Comparison of ENCODE assay signal across 12 cellular contexts in the genomic region with DNA sequence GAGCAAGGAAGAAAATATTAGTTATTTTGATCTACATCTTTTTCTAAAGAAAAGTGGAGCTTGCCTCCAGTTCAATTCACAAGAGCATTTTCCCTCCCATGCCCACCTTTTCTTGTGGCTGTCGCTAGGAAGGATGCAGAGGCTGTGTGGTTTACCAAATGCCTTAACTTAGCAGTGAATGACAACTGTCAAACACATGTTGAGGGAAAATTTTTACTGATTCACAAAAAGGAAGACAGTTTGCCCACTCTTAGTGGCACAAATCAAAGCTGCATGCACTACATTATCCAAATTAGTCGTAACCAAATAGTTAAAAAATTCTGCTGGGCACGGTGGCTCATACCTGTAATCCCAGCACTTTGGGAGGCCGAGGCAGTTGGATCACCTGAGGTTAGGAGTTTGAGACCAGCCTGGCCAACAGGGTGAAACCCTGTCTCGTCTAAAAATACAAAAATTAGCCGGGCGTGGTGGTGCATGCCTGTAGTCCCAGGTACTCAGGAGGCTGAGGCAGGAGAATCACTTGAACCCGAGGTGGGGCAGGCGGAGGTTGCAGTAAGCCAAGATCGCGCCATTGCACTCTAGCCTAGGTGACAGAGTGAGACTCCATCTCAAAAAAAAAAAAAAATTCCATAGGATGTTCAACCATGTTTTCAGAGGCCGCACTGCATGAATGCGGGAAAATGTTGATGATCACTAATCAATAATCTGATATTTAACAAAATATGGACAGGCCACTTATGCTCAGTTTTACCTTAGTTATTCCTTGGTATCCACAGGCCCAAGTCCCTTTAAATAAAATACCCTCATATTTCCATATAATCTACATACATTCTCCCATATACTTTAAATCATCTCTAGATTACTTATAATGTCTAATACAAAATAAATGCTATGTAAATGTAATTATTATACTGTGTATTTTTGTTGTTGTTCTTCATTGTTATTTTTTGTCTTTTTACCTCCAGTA. TPM values are rescaled to one million over a fixed set of nuclear protein-coding genes. Genes with fewer than 3 reads are reported as not detected.
DNase-seq lines count a peak whose midpoint lies in the region; ATAC-seq and TF ChIP-seq lines count a peak whose summit lies in the region.
"Had no signal": no experiment of that assay in that cellular context is flagged by ENCODE, and none has a peak within 500 bp of the region (broad histone marks: within the 10 kb centered on the region; RNA-seq: fewer than 3 reads in every experiment).

No MANE protein-coding gene starts in this region.

- peaks cover 79% of the 10 kb centered on the region for H3K4me1 Mint-ChIP-seq in activated T-cell treated with anti-CD3 and anti-CD28 coated beads, Interleukin-2, amount 50 U/mL, for 24 hours (ENCODE audit: low read depth)
- peaks cover 73% of the 10 kb centered on the region for H3K4me1 Mint-ChIP-seq in activated naive CD8-positive, alpha-beta T cell treated with anti-CD3 and anti-CD28 coated beads, Interleukin-2, amount 50 U/mL, for 24 hours
- peaks cover 8% of the 10 kb centered on the region for H3K4me1 Mint-ChIP-seq in neural crest cell

- no peak overlapping the region for H3K4me3 ChIP-seq in Jurkat, Clone E6-1 (ENCODE audit: low read length)

- peaks cover 100% of the 10 kb centered on the region for H3K36me3 Mint-ChIP-seq in activated T-cell treated with anti-CD3 and anti-CD28 coated beads, Interleukin-2, amount 50 U/mL, for 24 hours (ENCODE audit: low read depth)
- H3K36me3 Mint-ChIP-seq in activated naive CD8-positive, alpha-beta T cell treated with anti-CD3 and anti-CD28 coated beads, Interleukin-2, amount 50 U/mL, for 24 hours (ENCODE audit: low read depth): peaks cover 88% of the 10 kb centered on the region
- peaks cover 23% of the 10 kb centered on the region for H3K36me3 Mint-ChIP-seq in neural crest cell (ENCODE audit: low read depth)

- H3K27me3 Mint-ChIP-seq in activated T-cell treated with anti-CD3 and anti-CD28 coated beads, Interleukin-2, amount 50 U/mL, for 24 hours: no peaks in the 10 kb centered on the region
- no peaks in the 10 kb centered on the region for H3K27me3 Mint-ChIP-seq in activated naive CD8-positive, alpha-beta T cell treated with anti-CD3 and anti-CD28 coated beads, Interleukin-2, amount 50 U/mL, for 24 hours
- H3K27me3 Mint-ChIP-seq in neural crest cell (ENCODE audit: low read depth): peaks cover 3% of the 10 kb centered on the region
- H3K27me3 Mint-ChIP-seq: activated B cell treated with CpG ODN at 0.5 μM for 24 hours had no signal

- ATAC-seq in activated naive CD8-positive, alpha-beta T cell treated with anti-CD3 and anti-CD28 coated beads, Interleukin-2, amount 50 U/mL, for 24 hours: peak; percentile 18
- no peak for ATAC-seq in GM18907 (IDR thresholded peaks at IDR 0.05; ENCODE audit: unreplicated experiment)
- ATAC-seq: left lobe of liver had no signal

- no peaks in the 10 kb centered on the region for H3K9me3 Mint-ChIP-seq in activated T-cell treated with anti-CD3 and anti-CD28 coated beads, Interleukin-2, amount 50 U/mL, for 24 hours
- no peaks in the 10 kb centered on the region for H3K9me3 Mint-ChIP-seq in activated naive CD8-positive, alpha-beta T cell treated with anti-CD3 and anti-CD28 coated beads, Interleukin-2, amount 50 U/mL, for 24 hours
- H3K9me3 Mint-ChIP-seq in neural crest cell: no peaks in the 10 kb centered on the region
- H3K9me3 Mint-ChIP-seq: activated B cell treated with CpG ODN at 0.5 μM for 24 hours had no signal

- peak overlapping the region; percentile 84 for H3K27ac Mint-ChIP-seq in activated T-cell treated with anti-CD3 and anti-CD28 coated beads, Interleukin-2, amount 50 U/mL, for 24 hours
- peak overlapping the region; percentile 67 for H3K27ac Mint-ChIP-seq in activated naive CD8-positive, alpha-beta T cell treated with anti-CD3 and anti-CD28 coated beads, Interleukin-2, amount 50 U/mL, for 24 hours
- H3K27ac Mint-ChIP-seq in neural crest cell (ENCODE audit: unreplicated experiment): no peak overlapping the region
- H3K27ac Mint-ChIP-seq: activated B cell treated with CpG ODN at 0.5 μM for 24 hours had no signal

- no peak for DNase-seq in activated T-cell treated with anti-CD3 and anti-CD28 coated beads, Interleukin-2, amount 50 U/mL, for 24 hours
- no peak for DNase-seq in activated T-cell treated with anti-CD3 and anti-CD28 coated beads, Interleukin-2, amount 50 U/mL, for 48 hours
- peak; percentile 89 for DNase-seq in Jurkat, Clone E6-1 (ENCODE audit: low read depth, low spot score)
- no peak for DNase-seq in activated naive CD8-positive, alpha-beta T cell treated with anti-CD3 and anti-CD28 coated beads, Interleukin-2, amount 50 U/mL, for 24 hours
- DNase-seq in neural crest cell (ENCODE audit: low read depth, low spot score) (no peak), NCI-H748 treated with DMSO at 0.1 percent for 48 hours (lab: John Stamatoyannopoulos, UW) (no peak), KG1 (lab: John Stamatoyannopoulos, UW) (no peak)
- DNase-seq: activated B cell treated with CpG ODN at 0.5 μM for 24 hours, COR-L47, GF-D8 had no signal

- peak overlapping the region; percentile 6 for H3K4me3 Mint-ChIP-seq in activated T-cell treated with anti-CD3 and anti-CD28 coated beads, Interleukin-2, amount 50 U/mL, for 24 hours
- no peak overlapping the region for H3K4me3 Mint-ChIP-seq in activated naive CD8-positive, alpha-beta T cell treated with anti-CD3 and anti-CD28 coated beads, Interleukin-2, amount 50 U/mL, for 24 hours
- peak overlapping the region; percentile 5 for H3K4me3 Mint-ChIP-seq in neural crest cell
- H3K4me3 Mint-ChIP-seq: activated B cell treated with CpG ODN at 0.5 μM for 24 hours had no signal

- TF ChIP-seq CTCF in neural crest cell (conservative IDR thresholded peaks at IDR 0.05): no peak

RNA-seq across cellular contexts. Expression of a gene that starts 9.0 kb away (rescaled TPM):
- 64.0 TPM for polyA plus RNA-seq in Jurkat, Clone E6-1 (2012; ENCODE audit: insufficient read depth, insufficient read length)
- total RNA-seq in neural crest cell: 24.0 and 25.7 TPM in 2 replicates

RNA-seq across cellular contexts. Expression of a gene that starts 19.9 kb away (rescaled TPM):
- 519 TPM for polyA plus RNA-seq in Jurkat, Clone E6-1 (2012; ENCODE audit: insufficient read depth, insufficient read length)
- total RNA-seq in neural crest cell: 695 and 719 TPM in 2 replicates
